ENCODE assay signal across 17 cellular contexts in genomic region chr17:44202756-44203155, GRCh38. TPM values are rescaled to one million over a fixed set of nuclear protein-coding genes. Genes with fewer than 3 reads are reported as not detected.
DNase-seq lines count a peak whose midpoint lies in the region; ATAC-seq and TF ChIP-seq lines count a peak whose summit lies in the region.
"Had no signal": no experiment of that assay in that cellular context is flagged by ENCODE, and none has a peak within 500 bp of the region (broad histone marks: within the 10 kb centered on the region; RNA-seq: fewer than 3 reads in every experiment).

No MANE protein-coding gene starts in this region.

- ATAC-seq in CD4-positive, CD25-positive, alpha-beta regulatory T cell (ENCODE audit: low read depth in 2 of 2) = no peak

- H3K27ac Mint-ChIP-seq in CD4-positive, CD25-positive, alpha-beta regulatory T cell = peak overlapping the region in 2 of 3 donors; percentile 59 to 79
- H3K27ac Mint-ChIP-seq in HFFc6 (peak overlapping the region; percentile 51), nephron (peak overlapping the region; percentile 13 to 78 (median 38))

- H3K4me1 Mint-ChIP-seq in CD4-positive, CD25-positive, alpha-beta regulatory T cell = peaks cover 22 to 41% (median 30%) of the 10 kb centered on the region in 4 donors
- H3K4me1 Mint-ChIP-seq in HFFc6 (ENCODE audit: low read depth) = peaks cover 68% of the 10 kb centered on the region
- peaks cover 34% of the 10 kb centered on the region for H3K4me1 Mint-ChIP-seq in nephron

- in situ Hi-C loops in G401 (cut with HindIII; ENCODE audit: low sequenced_read_pairs) = loop anchor here (10.0 kb wide), 1 partner anchor 122 kb away; the partner anchor contains the start of gene SLC25A39

- H3K9me3 ChIP-seq in CD4-positive, CD25-positive, alpha-beta regulatory T cell (ENCODE audit: control insufficient read depth in 2 of 2, low read length in 2 of 2) = no peaks in the 10 kb centered on the region
- no peaks in the 10 kb centered on the region for H3K9me3 ChIP-seq in adipocyte (ENCODE audit: control insufficient read depth, low read length)
- H3K9me3 ChIP-seq: right atrium auricular region, upper lobe of left lung had no signal

- H3K27me3 ChIP-seq in CD4-positive, CD25-positive, alpha-beta regulatory T cell (ENCODE audit: control insufficient read depth, insufficient read depth, low read length) = no peaks in the 10 kb centered on the region
- no peaks in the 10 kb centered on the region for H3K27me3 ChIP-seq in adipocyte (replicated peaks; ENCODE audit: control insufficient read depth, insufficient read depth, low read length)
- H3K27me3 ChIP-seq: right atrium auricular region, upper lobe of left lung had no signal

- H3K9me3 Mint-ChIP-seq in CD4-positive, CD25-positive, alpha-beta regulatory T cell = no peaks in the 10 kb centered on the region
- H3K9me3 Mint-ChIP-seq in HFFc6 (no peaks in the 10 kb centered on the region), nephron (no peaks in the 10 kb centered on the region)

- no peaks in the 10 kb centered on the region for H3K27me3 Mint-ChIP-seq in CD4-positive, CD25-positive, alpha-beta regulatory T cell
- H3K27me3 Mint-ChIP-seq in HFFc6 (ENCODE audit: insufficient read depth) = peaks cover 4% of the 10 kb centered on the region
- H3K27me3 Mint-ChIP-seq in nephron (ENCODE audit: low read depth) = no peaks in the 10 kb centered on the region

- no peak for TF ChIP-seq CTCF in HFFc6 (IDR thresholded peaks at IDR 0.05)
- no peak for TF ChIP-seq CTCF in nephron (IDR thresholded peaks at IDR 0.05; ENCODE audit: unreplicated experiment in 3 of 3)

- peaks cover 15% of the 10 kb centered on the region for H3K36me3 ChIP-seq in CD4-positive, CD25-positive, alpha-beta regulatory T cell (ENCODE audit: control insufficient read depth, insufficient read depth, low read length)
- peaks cover 13% of the 10 kb centered on the region for H3K36me3 ChIP-seq in adipocyte (ENCODE audit: control insufficient read depth, insufficient read depth, low read length, severe bottlenecking)

- H3K9ac ChIP-seq in adipocyte (ENCODE audit: low read length) = peak overlapping the region; percentile 55

- no peak overlapping the region for H3K4me3 ChIP-seq in CD4-positive, CD25-positive, alpha-beta regulatory T cell (ENCODE audit: low read depth, low read length)
- no peak overlapping the region for H3K4me3 ChIP-seq in adipocyte (ENCODE audit: low read length)
- H3K4me3 ChIP-seq: right atrium auricular region, upper lobe of left lung had no signal

- peak overlapping the region in 2 of 4 donors; percentile 19 to 73 for H3K4me3 Mint-ChIP-seq in CD4-positive, CD25-positive, alpha-beta regulatory T cell
- H3K4me3 Mint-ChIP-seq in HFFc6 (no peak overlapping the region), nephron (peak overlapping the region; percentile 53 to 79 (median 78))

- DNase-seq in CD4-positive, CD25-positive, alpha-beta regulatory T cell = no peak
- DNase-seq in HFFc6 = no peak
- DNase-seq in adipocyte (ENCODE audit: low read depth) = no peak
- no peak for DNase-seq in NCI-H2171 (lab: John Stamatoyannopoulos, UW)
- no peak for DNase-seq in G401 (ENCODE audit: low spot score)
- no peak for DNase-seq in SW480 (ENCODE audit: low spot score)
- DNase-seq: activated naive CD4-positive, alpha-beta T cell; central memory CD4-positive, alpha-beta T cell; islet precursor cell; KBM-7; NCI-H1436 treated with DMSO at 0.1 percent for 48 hours; NCI-H446; stimulated activated CD4-positive, alpha-beta T cell treated with anti-CD3 and anti-CD28 coated beads, Interleukin-2, amount 100 ng/mL, for 24 hours; upper lobe of left lung had no signal

- H3K36me3 Mint-ChIP-seq in CD4-positive, CD25-positive, alpha-beta regulatory T cell = peaks cover 8% of the 10 kb centered on the region
- H3K36me3 Mint-ChIP-seq in HFFc6 (ENCODE audit: low read depth) (peaks cover 8% of the 10 kb centered on the region), nephron (ENCODE audit: low read depth) (peaks cover 13% of the 10 kb centered on the region)

- peaks cover 26% of the 10 kb centered on the region for H3K4me1 ChIP-seq in CD4-positive, CD25-positive, alpha-beta regulatory T cell (ENCODE audit: control insufficient read depth, insufficient read depth, low read length, poor library complexity, severe bottlenecking)
- H3K4me1 ChIP-seq in adipocyte (ENCODE audit: control insufficient read depth, insufficient read depth, low read length) = peaks cover 33% of the 10 kb centered on the region

- H3K27ac ChIP-seq in CD4-positive, CD25-positive, alpha-beta regulatory T cell (ENCODE audit: insufficient read depth, low read length, poor library complexity, severe bottlenecking) = no peak overlapping the region
- H3K27ac ChIP-seq: right atrium auricular region had no signal

RNA-seq across cellular contexts. Expression of gene ATXN7L3, which starts 3.1 kb away (rescaled TPM):
- total RNA-seq in CD4-positive, CD25-positive, alpha-beta regulatory T cell = 103 TPM
- 10 to 100 TPM; 10.3 to 16.1 (median 12.6) TPM for polyA plus RNA-seq in CD4-positive, CD25-positive, alpha-beta regulatory T cell
- total RNA-seq in HFFc6 (2021; fragmentation: NEBNext Ultra II Directional; extraction: Animal tissue kit (Norgen Biotek cat#: 25700)) = 10 to 100 TPM; 61.1 to 72.2 (median 68.4) TPM
- total RNA-seq in G401 (2014; rRNA removed; shearing (Covaris generic)) = 53.8 and 68.3 TPM in 2 replicates

RNA-seq across cellular contexts. Expression of gene TMUB2, which starts 16.0 kb away (rescaled TPM):
- 67.7 TPM for total RNA-seq in CD4-positive, CD25-positive, alpha-beta regulatory T cell
- 10 to 100 TPM; 31.7 to 43.7 (median 34.5) TPM for polyA plus RNA-seq in CD4-positive, CD25-positive, alpha-beta regulatory T cell
- total RNA-seq in HFFc6 (2021; fragmentation: NEBNext Ultra II Directional; extraction: Animal tissue kit (Norgen Biotek cat#: 25700)) = 10 to 100 TPM; 29.8 to 37.7 (median 34.0) TPM
- total RNA-seq in G401 (2014; rRNA removed; shearing (Covaris generic)) = 27.1 and 34.5 TPM in 2 replicates

RNA-seq across cellular contexts. Expression of gene UBTF, which starts 16.7 kb away (rescaled TPM):
- total RNA-seq in CD4-positive, CD25-positive, alpha-beta regulatory T cell = 104 TPM
- polyA plus RNA-seq in CD4-positive, CD25-positive, alpha-beta regulatory T cell = 10 to 100 TPM; 22.3 to 28.5 (median 26.5) TPM
- 10 to 100 TPM; 58.6 to 69.1 (median 65.6) TPM for total RNA-seq in HFFc6 (2021; fragmentation: NEBNext Ultra II Directional; extraction: Animal tissue kit (Norgen Biotek cat#: 25700))
- 81.4 and 110 TPM in 2 replicates for total RNA-seq in G401 (2014; rRNA removed; shearing (Covaris generic))

RNA-seq across cellular contexts. Expression of gene ASB16, which starts 32.3 kb away (rescaled TPM):
- not detected for total RNA-seq in CD4-positive, CD25-positive, alpha-beta regulatory T cell
- under 1 TPM in 2 of 4 donors, not detected in 2; 0.09 to 0.16 TPM for polyA plus RNA-seq in CD4-positive, CD25-positive, alpha-beta regulatory T cell
- total RNA-seq in HFFc6 (2021; fragmentation: NEBNext Ultra II Directional; extraction: Animal tissue kit (Norgen Biotek cat#: 25700)) = under 1 TPM in 3 of 6 experiments, not detected in 3; 0.18 to 0.48 (median 0.29) TPM
- not detected in 2 replicates for total RNA-seq in G401 (2014; rRNA removed; shearing (Covaris generic))
- polyA plus RNA-seq: BJ had no signal
